In the genomic region with DNA sequence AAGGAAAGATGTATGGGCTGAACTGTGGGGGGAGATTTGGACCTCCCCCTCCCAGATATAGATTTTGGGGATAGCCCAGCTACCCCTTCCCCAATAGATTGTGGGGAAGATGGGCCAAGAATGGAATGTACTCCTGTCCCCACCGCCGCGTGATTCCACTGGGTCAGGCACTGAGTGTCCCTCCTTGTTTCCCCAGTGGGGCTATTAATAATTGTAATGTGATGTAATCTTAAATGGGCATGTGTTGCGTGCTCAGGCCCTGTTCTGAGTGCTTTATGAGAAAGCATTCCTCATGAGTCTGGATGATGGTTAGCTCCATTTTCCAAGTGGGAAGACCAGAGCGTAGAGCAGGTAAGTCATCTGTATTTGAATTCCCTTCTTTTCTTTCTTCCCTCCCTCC, we compare ENCODE assay signal across 6 cellular contexts. TPM values are rescaled to one million over a fixed set of nuclear protein-coding genes. Genes with fewer than 3 reads are reported as not detected.
DNase-seq lines count a peak whose midpoint lies in the region; FAIRE-seq and TF ChIP-seq lines count a peak whose summit lies in the region.

No MANE protein-coding gene starts in this region.

- H3K9me3 ChIP-seq in iPS-18c (ENCODE audit: control insufficient read depth, insufficient read depth, low read length), result peaks cover 2% of the 10 kb centered on the region

- no peak for TF ChIP-seq CTCF in AG09309 (IDR thresholded peaks at IDR 0.05; ENCODE audit: control insufficient read depth, insufficient read depth, low read depth, low read length, missing control alignments)

- in situ Hi-C loops in SK-MEL-5 (cut with HindIII; ENCODE audit: low pct_unique_long_range_greater_than_20kb, low sequenced_read_pairs), result no loop called here
- in situ Hi-C loops in G401 (cut with HindIII; ENCODE audit: low sequenced_read_pairs), result no loop called here

- H3K4me3 ChIP-seq in AG09309 (ENCODE audit: control insufficient read depth, low read depth, low read length) (peak overlapping the region; percentile 99), iPS-18c (ENCODE audit: insufficient read depth, low read depth, low read length) (peak overlapping the region; percentile 92)

- no peak for DNase-seq in AG09309 (ENCODE audit: low read depth)
- DNase-seq in SK-MEL-5 (ENCODE audit: low read depth, low spot score), result peak; percentile 12
- DNase-seq in G401 (ENCODE audit: low spot score), result no peak
- DNase-seq in HK-2 (ENCODE audit: unreplicated experiment), result no peak
- no peak for DNase-seq in frontal cortex (ENCODE audit: low spot score in 2 of 2)

- FAIRE-seq in frontal cortex (lab: Jason Lieb, UNC), result no peak

RNA-seq across cellular contexts. Expression of a gene that starts 1.4 kb away (rescaled TPM):
- total RNA-seq in SK-MEL-5 (2014; rRNA removed; shearing (Covaris generic)), result 279 and 300 TPM in 2 replicates
- polyA plus RNA-seq in SK-MEL-5 (2015; cell fraction: cytosol; rRNA removed), result 245 and 260 TPM in 2 replicates
- polyA plus RNA-seq in SK-MEL-5 (2015; cell fraction: nucleus; rRNA removed), result 45.6 and 78.0 TPM in 2 replicates
- 518 and 528 TPM in 2 replicates for total RNA-seq in G401 (2014; rRNA removed; shearing (Covaris generic))
- 107 TPM for total RNA-seq in frontal cortex

RNA-seq across cellular contexts. Expression of a gene that starts 12.1 kb away (rescaled TPM):
- total RNA-seq in SK-MEL-5 (2014; rRNA removed; shearing (Covaris generic)), result not detected in 2 replicates
- not detected in 2 replicates for polyA plus RNA-seq in SK-MEL-5 (2015; cell fraction: cytosol; rRNA removed)
- polyA plus RNA-seq in SK-MEL-5 (2015; cell fraction: nucleus; rRNA removed), result not detected in 2 replicates
- 0.78 TPM in 1 of 2 replicates, not detected in the other for total RNA-seq in G401 (2014; rRNA removed; shearing (Covaris generic))
- 0.82 TPM for total RNA-seq in frontal cortex

RNA-seq across cellular contexts. Expression of a gene that starts 12.7 kb away (rescaled TPM):
- 0.05 and 0.42 TPM in 2 replicates for total RNA-seq in SK-MEL-5 (2014; rRNA removed; shearing (Covaris generic))
- 0.23 and 0.26 TPM in 2 replicates for polyA plus RNA-seq in SK-MEL-5 (2015; cell fraction: cytosol; rRNA removed)
- polyA plus RNA-seq in SK-MEL-5 (2015; cell fraction: nucleus; rRNA removed), result 6.2 and 9.6 TPM in 2 replicates
- total RNA-seq in G401 (2014; rRNA removed; shearing (Covaris generic)), result 2.0 and 6.8 TPM in 2 replicates
- total RNA-seq in frontal cortex, result 1.6 TPM

RNA-seq across cellular contexts. Expression of a gene that starts 27.1 kb away (rescaled TPM):
- 6.9 and 8.9 TPM in 2 replicates for total RNA-seq in SK-MEL-5 (2014; rRNA removed; shearing (Covaris generic))
- 10.9 and 12.9 TPM in 2 replicates for polyA plus RNA-seq in SK-MEL-5 (2015; cell fraction: cytosol; rRNA removed)
- 21.7 and 31.7 TPM in 2 replicates for polyA plus RNA-seq in SK-MEL-5 (2015; cell fraction: nucleus; rRNA removed)
- total RNA-seq in G401 (2014; rRNA removed; shearing (Covaris generic)), result 15.9 and 23.5 TPM in 2 replicates
- 14.3 TPM for total RNA-seq in frontal cortex

RNA-seq across cellular contexts. Expression of a gene that starts 40.1 kb away (rescaled TPM):
- total RNA-seq in SK-MEL-5 (2014; rRNA removed; shearing (Covaris generic)), result 0.11 and 1.9 TPM in 2 replicates
- polyA plus RNA-seq in SK-MEL-5 (2015; cell fraction: cytosol; rRNA removed), result 0.33 TPM in 1 of 2 replicates, not detected in the other
- polyA plus RNA-seq in SK-MEL-5 (2015; cell fraction: nucleus; rRNA removed), result 1.6 and 6.3 TPM in 2 replicates
- 0.88 and 6.9 TPM in 2 replicates for total RNA-seq in G401 (2014; rRNA removed; shearing (Covaris generic))
- total RNA-seq in frontal cortex, result 4.9 TPM
